In the genomic region with DNA sequence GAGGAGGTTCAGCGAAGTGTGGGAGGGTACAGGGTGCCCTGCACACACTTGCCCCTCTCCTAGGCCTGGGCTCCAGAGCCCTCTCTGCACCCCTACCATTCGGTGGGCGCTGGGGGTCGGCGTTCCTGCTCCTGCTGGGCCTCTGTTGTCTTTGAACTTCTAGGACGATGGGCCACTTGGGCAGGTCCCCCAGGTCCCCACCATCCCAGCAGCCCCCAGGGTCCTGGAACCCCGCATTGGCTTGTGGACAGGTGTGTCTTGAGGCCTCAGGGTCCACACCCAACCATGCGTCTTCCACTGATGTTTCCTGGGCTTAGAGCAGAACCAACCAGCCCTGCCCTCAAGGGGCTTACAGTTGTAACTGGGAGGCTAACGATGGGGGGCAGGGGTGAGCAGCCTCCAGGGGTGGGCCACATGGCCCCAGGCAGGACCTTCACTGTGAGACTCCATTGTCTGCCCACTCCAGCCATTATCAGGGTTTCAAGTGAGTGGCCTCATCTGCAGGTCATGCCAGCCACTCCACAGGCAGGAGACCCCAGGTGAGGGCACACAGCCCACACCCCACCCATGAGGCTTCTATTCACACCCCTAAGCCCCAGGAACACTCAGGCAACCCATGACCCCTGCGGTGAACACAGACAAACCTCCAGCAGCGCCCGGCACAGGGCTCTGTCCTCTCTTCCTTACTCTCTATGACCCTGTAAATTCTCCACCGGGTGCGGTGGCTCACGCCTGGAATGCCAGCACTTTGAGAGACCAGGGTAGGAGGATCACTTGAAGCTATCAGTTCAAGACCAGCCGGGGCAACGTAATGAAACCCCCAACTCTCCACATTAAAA, we compare ENCODE assay signal across 8 cellular contexts. TPM values are rescaled to one million over a fixed set of nuclear protein-coding genes. Genes with fewer than 3 reads are reported as not detected.
DNase-seq lines count a peak whose midpoint lies in the region; ATAC-seq, FAIRE-seq and TF ChIP-seq lines count a peak whose summit lies in the region.

No MANE protein-coding gene starts in this region.

- no peaks in the 10 kb centered on the region for H3K36me3 ChIP-seq in H7 (replicated peaks; ENCODE audit: control insufficient read depth, insufficient read depth, low read length)
- H3K36me3 ChIP-seq in gastroesophageal sphincter: peaks cover 0 to 5% of the 10 kb centered on the region in 2 donors
- H3K36me3 ChIP-seq in small intestine (ENCODE audit: control insufficient read depth in 2 of 2, insufficient read depth in 2 of 2, low read length in 2 of 2): no peaks in the 10 kb centered on the region

- TF ChIP-seq POLR2A in gastroesophageal sphincter (IDR thresholded peaks at IDR 0.05): no peak

- no peak for ATAC-seq in gastroesophageal sphincter
- no peak for ATAC-seq in HG03196 (IDR thresholded peaks at IDR 0.05; ENCODE audit: unreplicated experiment)

- peak overlapping the region; percentile 70 for H3K4me3 ChIP-seq in H7 (ENCODE audit: insufficient read depth, low read depth, low read length)
- H3K4me3 ChIP-seq in WI38 (ENCODE audit: low read depth, low read length): peak overlapping the region; percentile 71
- peak overlapping the region in 1 of 2 donors; percentile 69 for H3K4me3 ChIP-seq in gastroesophageal sphincter
- no peak overlapping the region for H3K4me3 ChIP-seq in small intestine (ENCODE audit: low read depth in 1 of 2, low read length in 2 of 2)

- no peak for TF ChIP-seq EP300 in gastroesophageal sphincter (IDR thresholded peaks at IDR 0.05)

- no peaks in the 10 kb centered on the region for H3K9me3 ChIP-seq in gastroesophageal sphincter
- H3K9me3 ChIP-seq in small intestine (ENCODE audit: control insufficient read depth, low read depth): no peaks in the 10 kb centered on the region

- 86% methylated on average over 4 of the region's 17 CpGs; no CpG with 5 or more reads in 1 of the 2 donors for WGBS in gastroesophageal sphincter (ENCODE audit: low coverage in 1 of 2), 2 donors
- WGBS in small intestine, 3 donors: 87 to 89% (median 89%) methylated on average over 17 of the region's 17 CpGs

- H3K27ac ChIP-seq in gastroesophageal sphincter (peak overlapping the region in 3 of 4 donors; percentile 87 to 93 (median 89)), small intestine (ENCODE audit: low read depth in 1 of 2, low read length in 1 of 2) (peak overlapping the region; percentile 34 to 91)

- H3K4me1 ChIP-seq in gastroesophageal sphincter: peaks cover 0 to 37% (median 23%) of the 10 kb centered on the region in 3 donors
- H3K4me1 ChIP-seq in small intestine (ENCODE audit: control insufficient read depth in 2 of 2, insufficient read depth in 1 of 2, low read depth in 1 of 2, low read length in 1 of 2): peaks cover 3 to 12% of the 10 kb centered on the region in 2 donors

- DNase-seq in H7 (no peak), small intestine (no peak), midbrain (lab: John Stamatoyannopoulos, UW) (no peak), HuH-7 (ENCODE audit: low spot score) (no peak), GM20000 (ENCODE audit: low spot score) (no peak)

- no peak for TF ChIP-seq CTCF in WI38 (IDR thresholded peaks at IDR 0.05; ENCODE audit: low read depth, low read length)
- TF ChIP-seq CTCF in gastroesophageal sphincter (IDR thresholded peaks at IDR 0.05): no peak
- no peak for TF ChIP-seq CTCF in GM20000 (IDR thresholded peaks at IDR 0.05; ENCODE audit: extremely low read depth, missing control alignments)

- no peak for FAIRE-seq in small intestine (lab: Jason Lieb, UNC)

- H3K27me3 ChIP-seq in H7 (ENCODE audit: control insufficient read depth, insufficient read depth, low read length) (peaks cover 6% of the 10 kb centered on the region; the same call in 1 of the 2 replicates), gastroesophageal sphincter (peaks cover 15% of the 10 kb centered on the region), small intestine (ENCODE audit: control insufficient read depth in 2 of 2, insufficient read depth in 2 of 2, low read length in 2 of 2) (no peaks in the 10 kb centered on the region)

RNA-seq across cellular contexts. Expression of a gene that starts 2.0 kb away (rescaled TPM):
- 20.5 and 21.2 TPM in 2 replicates for total RNA-seq in H7 (2014; rRNA removed; shearing (Covaris generic))
- total RNA-seq in gastroesophageal sphincter: 1 to 10 TPM; 1.4 to 7.1 (median 5.5) TPM
- polyA plus RNA-seq in small intestine: 10 to 100 TPM in 2 of 3 donors, 1 to 10 TPM in 1; 7.8 to 14.6 (median 13.3) TPM

RNA-seq across cellular contexts. Expression of a gene that starts 17.1 kb away (rescaled TPM):
- 19.8 and 21.9 TPM in 2 replicates for total RNA-seq in H7 (2014; rRNA removed; shearing (Covaris generic))
- total RNA-seq in gastroesophageal sphincter: 10 to 100 TPM; 11.4 to 29.9 (median 16.1) TPM
- 10 to 100 TPM; 18.4 to 31.8 (median 22.7) TPM for polyA plus RNA-seq in small intestine

RNA-seq across cellular contexts. Expression of a gene that starts 19.9 kb away (rescaled TPM):
- 87.0 and 134 TPM in 2 replicates for total RNA-seq in H7 (2014; rRNA removed; shearing (Covaris generic))
- 100 to 1,000 TPM in 1 of 4 donors, 10 to 100 TPM in 3; 80.0 to 117 (median 91.0) TPM for total RNA-seq in gastroesophageal sphincter
- polyA plus RNA-seq in small intestine: 10 to 100 TPM; 52.6 to 79.6 (median 71.3) TPM

RNA-seq across cellular contexts. Expression of a gene that starts 39.8 kb away (rescaled TPM):
- total RNA-seq in H7 (2014; rRNA removed; shearing (Covaris generic)): 10.0 and 12.7 TPM in 2 replicates
- total RNA-seq in gastroesophageal sphincter: 1 to 10 TPM in 3 of 4 donors, under 1 TPM in 1; 0.47 to 4.2 (median 2.3) TPM
- polyA plus RNA-seq in small intestine: 10 to 100 TPM; 10.4 to 38.1 (median 35.8) TPM

RNA-seq across cellular contexts. Expression of a gene that starts 39.8 kb away (rescaled TPM):
- total RNA-seq in H7 (2014; rRNA removed; shearing (Covaris generic)): 33.4 and 35.7 TPM in 2 replicates
- 10 to 100 TPM; 48.6 to 73.4 (median 58.1) TPM for total RNA-seq in gastroesophageal sphincter
- 10 to 100 TPM; 31.3 to 39.4 (median 36.9) TPM for polyA plus RNA-seq in small intestine

Comparison
In these comparisons a context has a peak if more than half of its experiments do, and no peak if none do; other contexts are left out.
1. H3K4me3 ChIP-seq: peak in H7 (single experiment) and WI38 (single experiment); none in small intestine (0 of 2).